ENCODE assay signal across 20 cellular contexts in the genomic region with DNA sequence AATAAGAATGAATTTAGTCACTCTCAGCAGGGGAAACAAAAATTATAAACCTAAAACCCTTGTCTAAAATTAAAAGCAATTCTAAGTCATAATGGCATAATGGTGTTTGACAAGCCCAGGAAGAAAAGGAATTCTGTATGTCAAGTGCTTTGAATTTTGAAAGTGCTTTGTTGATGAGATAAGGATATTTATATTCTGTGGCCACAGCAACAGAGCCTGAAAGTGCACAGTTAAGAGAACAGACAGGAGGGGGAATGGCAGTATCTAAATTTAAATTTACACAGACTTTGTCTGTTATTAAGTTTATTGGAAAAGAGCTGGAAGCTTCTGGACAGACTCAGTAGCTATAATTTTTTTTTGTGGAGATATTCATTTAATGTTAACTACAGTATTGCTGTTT.
"Had no signal": no experiment of that assay in that cellular context is flagged by ENCODE, and none has a peak within 500 bp of the region (broad histone marks: within the 10 kb centered on the region; RNA-seq: fewer than 3 reads in every experiment).

No MANE protein-coding gene starts in this region.

- H3K9me3 ChIP-seq: mucosa of descending colon, testis, upper lobe of right lung had no signal

- H3K36me3 ChIP-seq: upper lobe of right lung, WERI-Rb-1 had no signal

- ATAC-seq: effector memory CD8-positive, alpha-beta T cell; left lobe of liver; mucosa of descending colon; stimulated activated memory B cell treated with anti-CD40 and anti-IgM and Interleukin-4, amounts not matched to agents 10 μg/mL and 1 μg/mL and 100 μg/mL, for 72 hours; upper lobe of right lung had no signal

- H3K27me3 ChIP-seq: hepatocyte, testis, upper lobe of right lung had no signal

- H3K4me3 ChIP-seq: hepatocyte, mucosa of descending colon, testis, upper lobe of right lung had no signal

- H3K4me1 ChIP-seq: testis, upper lobe of right lung had no signal

- H3K27ac ChIP-seq: hepatocyte, testis, upper lobe of right lung, WERI-Rb-1 had no signal

- DNase-seq: activated CD4-positive, alpha-beta T cell treated with anti-CD3 and anti-CD28 coated beads for 1 hour; activated CD8-positive, alpha-beta memory T cell treated with anti-CD3 and anti-CD28 coated beads for 24 hours; activated CD8-positive, alpha-beta memory T cell treated with anti-CD3 and anti-CD28 coated beads, Interleukin-2, amount 50 U/mL, for 48 hours; activated effector memory CD4-positive, alpha-beta T cell treated with Interleukin-2 at 50 U/mL for 16 hours; activated naive CD4-positive, alpha-beta T cell treated with anti-CD3 and anti-CD28 coated beads, Interleukin-2, amount 50 U/mL, for 16 hours; activated T-cell treated with anti-CD3 and anti-CD28 coated beads, Interleukin-2, amount 50 U/mL, for 48 hours; aorta; effector memory CD8-positive, alpha-beta T cell; islet precursor cell; mammary epithelial cell; mucosa of descending colon; naive B cell; stimulated activated CD4-positive, alpha-beta T cell treated with anti-CD3 and anti-CD28 coated beads, Interleukin-4, amount 100 ng/mL, for 24 hours; T-helper 2 cell; testis; upper lobe of right lung; WERI-Rb-1 had no signal
